In the genomic region with DNA sequence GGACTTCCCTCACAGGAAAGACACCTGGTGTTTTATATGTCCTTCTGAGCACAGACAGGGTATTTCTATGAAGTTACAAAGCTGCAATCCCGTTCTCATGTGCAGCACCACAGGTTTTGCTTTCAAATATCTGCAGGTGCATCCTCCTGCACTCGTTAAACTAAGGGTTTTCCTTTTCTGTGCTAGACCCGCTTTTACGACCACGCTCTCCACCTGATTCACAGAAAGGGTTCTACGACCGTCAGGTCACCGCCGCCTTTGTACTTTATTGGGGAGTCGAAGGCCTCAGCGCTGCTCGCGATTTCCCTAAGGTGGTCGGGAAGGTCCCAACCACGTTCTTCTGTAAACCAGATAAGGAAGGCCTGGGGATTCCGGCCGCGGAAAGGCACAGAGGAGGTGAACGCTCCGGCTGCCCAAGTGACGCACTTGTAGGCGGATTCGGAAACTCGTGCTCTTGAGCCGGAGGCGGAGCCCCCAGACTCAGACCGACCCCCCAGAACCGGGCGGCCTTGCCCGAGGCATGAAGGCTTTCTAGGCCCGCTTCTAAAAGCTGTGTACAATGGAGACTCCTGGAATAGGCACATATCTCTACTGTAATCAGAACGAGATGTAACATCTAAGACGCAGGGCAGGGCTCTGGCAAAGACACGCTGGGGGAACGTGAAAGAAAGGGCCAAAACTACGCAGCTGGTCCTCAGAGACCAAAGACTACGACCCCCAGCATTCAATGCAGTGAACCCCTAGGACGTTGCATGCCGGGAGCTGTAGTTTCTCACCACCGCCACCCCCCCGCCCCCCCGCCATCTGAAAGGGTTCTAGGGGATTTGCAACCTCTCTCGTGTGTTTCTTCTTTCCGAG, we compare ENCODE assay signal across 8 cellular contexts. TPM values are rescaled to one million over a fixed set of nuclear protein-coding genes. Genes with fewer than 3 reads are reported as not detected.
DNase-seq lines count a peak whose midpoint lies in the region; ATAC-seq, FAIRE-seq and TF ChIP-seq lines count a peak whose summit lies in the region.

No MANE protein-coding gene starts in this region.

- H3K36me3 ChIP-seq in BJ (ENCODE audit: control insufficient read depth, insufficient read depth, low read length) (peaks cover 2% of the 10 kb centered on the region), lung (ENCODE audit: control insufficient read depth in 2 of 2, insufficient read depth in 2 of 2, low read length in 2 of 2) (peaks cover 8 to 10% of the 10 kb centered on the region in 2 donors)
- peaks cover 25% of the 10 kb centered on the region for H3K36me3 ChIP-seq in effector memory CD4-positive, alpha-beta T cell (ENCODE audit: control insufficient read depth, insufficient read depth, low read length)

- CTCF ChIA-PET in BJ (lab: Yijun Ruan, JAX), result interaction anchor here (0.9 to 1.9 kb wide), 3 partner anchors 45 to 158 kb away, joined by 3 to 8 read pairs (median 3); no protein-coding TSS in a partner anchor

- FAIRE-seq in HTR-8/SVneo (lab: Jason Lieb, UNC), result no peak

- TF ChIP-seq CTCF in BJ (IDR thresholded peaks at IDR 0.05; ENCODE audit: insufficient read depth, low read depth, low read length) (no peak), lung (IDR thresholded peaks at IDR 0.05; ENCODE audit: control extremely low read depth, extremely low read depth) (no peak)

- ATAC-seq in GM19438 (IDR thresholded peaks at IDR 0.05; ENCODE audit: low read depth, unreplicated experiment) (peak; percentile 22), lung (ENCODE audit: insufficient read depth, low FRiP score) (peak; percentile 65)

- H3K27me3 ChIP-seq in BJ (ENCODE audit: control insufficient read depth, insufficient read depth, low read length) (no peaks in the 10 kb centered on the region), lung (ENCODE audit: control insufficient read depth, insufficient read depth) (no peaks in the 10 kb centered on the region)
- H3K27me3 ChIP-seq in effector memory CD4-positive, alpha-beta T cell (replicated peaks; ENCODE audit: control insufficient read depth, insufficient read depth, low read length, poor library complexity, severe bottlenecking), result no peaks in the 10 kb centered on the region

- peaks cover 34% of the 10 kb centered on the region for H3K4me1 ChIP-seq in effector memory CD4-positive, alpha-beta T cell (ENCODE audit: control insufficient read depth, insufficient read depth, low read length, poor library complexity, severe bottlenecking)
- H3K4me1 ChIP-seq in lung (ENCODE audit: control insufficient read depth in 2 of 2, insufficient read depth in 2 of 2, low read length in 2 of 2), result peaks cover 4 to 11% of the 10 kb centered on the region in 2 donors

- POLR2A ChIA-PET in BJ (lab: Charles Lee), result interaction anchor here (0.6 to 1.5 kb wide), 4 partner anchors 16 to 36 kb away, joined by 3 to 7 read pairs (median 4); partner anchors contain the start of gene TDG

- DNase-seq in BJ (ENCODE audit: low read depth) (no peak), HTR-8/SVneo (ENCODE audit: insufficient read length, low spot score) (peak; percentile 90), NOMO-1 (lab: John Stamatoyannopoulos, UW; ENCODE audit: unreplicated experiment in 2 of 2) (peak; percentile 86 to 92), lung (ENCODE audit: low spot score) (peak; percentile 88)
- peak; percentile 58 to 67 (median 64) for DNase-seq in activated CD8-positive, alpha-beta memory T cell treated with anti-CD3 and anti-CD28 coated beads for 48 hours (ENCODE audit: low read depth in 2 of 3, low spot score in 2 of 3)
- DNase-seq in effector memory CD4-positive, alpha-beta T cell, result peak; percentile 72 to 83 (median 79)
- DNase-seq in stimulated activated CD4-positive, alpha-beta T cell treated with anti-CD3 and anti-CD28 coated beads, TNF-alpha, amount 100 ng/mL, for 1 hour (ENCODE audit: low read depth in 3 of 3, low spot score in 1 of 3), result peak; percentile 56 to 74 (median 68)

- H3K27ac ChIP-seq in effector memory CD4-positive, alpha-beta T cell (ENCODE audit: insufficient read depth, low read length, poor library complexity, severe bottlenecking), result peak overlapping the region; percentile 100
- H3K27ac ChIP-seq in lung (ENCODE audit: low read depth in 1 of 2, low read length in 1 of 2), result peak overlapping the region; percentile 89 to 99

- H3K4me3 ChIP-seq in BJ (ENCODE audit: low read depth, low read length) (peak overlapping the region; percentile 48), lung (peak overlapping the region; percentile 64)
- peak overlapping the region; percentile 60 for H3K4me3 ChIP-seq in effector memory CD4-positive, alpha-beta T cell (ENCODE audit: insufficient read depth, low read depth, low read length, poor library complexity, severe bottlenecking)

- H3K9me3 ChIP-seq in effector memory CD4-positive, alpha-beta T cell (ENCODE audit: control insufficient read depth, low read length), result no peaks in the 10 kb centered on the region
- H3K9me3 ChIP-seq in lung (ENCODE audit: control insufficient read depth in 2 of 2, insufficient read depth in 1 of 2, low read length in 1 of 2), result no peaks in the 10 kb centered on the region

- WGBS in lung, 2 donors, result 0 to 1% methylated on average over 44 of the region's 44 CpGs

RNA-seq across cellular contexts. Expression of gene HSP90B1, which starts 0.9 kb away (rescaled TPM):
- polyA plus RNA-seq in BJ (2011; rRNA removed) (272 and 613 TPM in 2 replicates), lung (100 to 1,000 TPM; 484 to 773 TPM)
- polyA minus RNA-seq in BJ (2011; rRNA and poly(A)+ RNA removed), result 101 and 115 TPM in 2 replicates
- total RNA-seq in lung, result 100 to 1,000 TPM; 390 to 781 TPM

RNA-seq across cellular contexts. Expression of gene TDG, which starts 36.4 kb away (rescaled TPM):
- polyA plus RNA-seq in BJ (2011; rRNA removed) (10.4 and 20.2 TPM in 2 replicates), lung (10 to 100 TPM; 10.6 to 15.6 TPM)
- polyA minus RNA-seq in BJ (2011; rRNA and poly(A)+ RNA removed), result 5.8 and 6.0 TPM in 2 replicates
- 10 to 100 TPM; 16.9 to 41.0 TPM for total RNA-seq in lung
